26 cellular contexts compared by ENCODE assay signal in the genomic region with DNA sequence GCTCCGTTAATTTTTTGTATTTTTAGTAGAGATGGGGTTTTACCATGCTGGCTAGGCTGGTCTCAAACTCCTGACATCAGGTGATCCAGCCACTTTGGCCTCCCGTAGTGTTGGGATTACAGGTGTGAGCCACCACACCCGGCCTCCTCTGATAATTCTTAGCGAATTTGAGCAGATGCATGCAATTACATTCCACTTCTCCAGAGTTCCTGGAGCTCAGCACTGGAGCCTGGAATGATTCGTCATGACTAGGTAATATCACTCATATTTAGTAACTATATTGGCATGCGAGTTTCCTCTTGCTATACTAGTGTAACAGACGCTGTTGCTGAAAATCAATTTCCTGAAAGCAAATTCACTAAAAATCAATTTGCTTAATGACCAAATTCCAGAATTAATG.
DNase-seq lines count a peak whose midpoint lies in the region; ATAC-seq and TF ChIP-seq lines count a peak whose summit lies in the region.
"Had no signal": no experiment of that assay in that cellular context is flagged by ENCODE, and none has a peak within 500 bp of the region (broad histone marks: within the 10 kb centered on the region; RNA-seq: fewer than 3 reads in every experiment).

No MANE protein-coding gene starts in this region.

- no peaks in the 10 kb centered on the region for H3K27me3 ChIP-seq in Peyer's patch
- no peaks in the 10 kb centered on the region for H3K27me3 ChIP-seq in WERI-Rb-1 (ENCODE audit: insufficient read depth, low read depth, severe bottlenecking)
- H3K27me3 ChIP-seq: cardiac muscle cell, SJCRH30, vagina had no signal

- H3K4me3 Mint-ChIP-seq in HFFc6 = no peak overlapping the region
- H3K4me3 Mint-ChIP-seq in effector memory CD8-positive, alpha-beta T cell = no peak overlapping the region
- H3K4me3 Mint-ChIP-seq: activated naive CD8-positive, alpha-beta T cell treated with anti-CD3 and anti-CD28 coated beads, Interleukin-2, amount 50 U/mL, for 24 hours; IgD-negative memory B cell; mesothelial cell of epicardium; natural killer cell treated with Interleukin-12 subunit alpha and Interleukin-12 subunit beta and Interleukin-15 and Interleukin-18, amount 100 ng/mL, for 72 hours had no signal

- H3K27me3 Mint-ChIP-seq in HFFc6 (ENCODE audit: insufficient read depth) = no peaks in the 10 kb centered on the region; the same call in none of the 2 replicates
- H3K27me3 Mint-ChIP-seq in effector memory CD8-positive, alpha-beta T cell = peaks cover 45 to 53% of the 10 kb centered on the region in 2 donors

- H3K9me3 Mint-ChIP-seq in HFFc6 = peaks cover 7% of the 10 kb centered on the region; the same call in 1 of the 2 replicates
- no peaks in the 10 kb centered on the region for H3K9me3 Mint-ChIP-seq in effector memory CD8-positive, alpha-beta T cell
- H3K9me3 Mint-ChIP-seq: activated naive CD8-positive, alpha-beta T cell treated with anti-CD3 and anti-CD28 coated beads, Interleukin-2, amount 50 U/mL, for 24 hours; IgD-negative memory B cell; mesothelial cell of epicardium; natural killer cell treated with Interleukin-12 subunit alpha and Interleukin-12 subunit beta and Interleukin-15 and Interleukin-18, amount 100 ng/mL, for 72 hours had no signal

- peak; percentile 61 for DNase-seq in AG08395 (ENCODE audit: low spot score)
- DNase-seq in HFFc6 = peak; percentile 63
- DNase-seq in T1000 (lab: John Stamatoyannopoulos, UW) = peak; percentile 80
- DNase-seq in foreskin fibroblast = peak; percentile 65 to 84
- no peak for DNase-seq in Peyer's patch
- DNase-seq in WERI-Rb-1 = no peak
- no peak for DNase-seq in effector memory CD8-positive, alpha-beta T cell
- DNase-seq: activated CD8-positive, alpha-beta memory T cell treated with anti-CD3 and anti-CD28 coated beads, Interleukin-2, amount 50 U/mL, for 4 hours; activated naive CD8-positive, alpha-beta T cell treated with anti-CD3 and anti-CD28 coated beads, Interleukin-2, amount 50 U/mL, for 24 hours; CD4-positive, CD25-positive, alpha-beta regulatory T cell; dermis blood vessel endothelial cell; DMS 273 treated with DMSO at 0.1 percent for 48 hours; glutamatergic neuron; left lung; NCI-H1694; NCI-H2227 treated with DMSO at 0.1 percent for 48 hours; NCI-H82; OCI-M1; SJCRH30; T-helper 2 cell had no signal

- no peak for TF ChIP-seq POLR2A in Peyer's patch (IDR thresholded peaks at IDR 0.05)

- H3K27ac Mint-ChIP-seq in HFFc6 = peak overlapping the region; percentile 61
- no peak overlapping the region for H3K27ac Mint-ChIP-seq in effector memory CD8-positive, alpha-beta T cell
- H3K27ac Mint-ChIP-seq: activated naive CD8-positive, alpha-beta T cell treated with anti-CD3 and anti-CD28 coated beads, Interleukin-2, amount 50 U/mL, for 24 hours; mesothelial cell of epicardium; natural killer cell treated with Interleukin-12 subunit alpha and Interleukin-12 subunit beta and Interleukin-15 and Interleukin-18, amount 100 ng/mL, for 72 hours had no signal

- TF ChIP-seq CTCF in HFFc6 (IDR thresholded peaks at IDR 0.05) = no peak
- TF ChIP-seq CTCF in foreskin fibroblast (IDR thresholded peaks at IDR 0.05; ENCODE audit: low read depth, low read length) = no peak
- TF ChIP-seq CTCF in Peyer's patch (IDR thresholded peaks at IDR 0.05) = no peak
- TF ChIP-seq CTCF in WERI-Rb-1 (IDR thresholded peaks at IDR 0.05; ENCODE audit: low read depth, low read length) = no peak

- H3K27ac ChIP-seq in Peyer's patch = no peak overlapping the region
- H3K27ac ChIP-seq in WERI-Rb-1 = no peak overlapping the region
- H3K27ac ChIP-seq: cardiac muscle cell, left lung, SJCRH30, vagina had no signal

- H3K4me3 ChIP-seq in foreskin fibroblast (ENCODE audit: low read depth in 1 of 2, low read length in 2 of 2) = no peak overlapping the region
- no peak overlapping the region for H3K4me3 ChIP-seq in Peyer's patch
- H3K4me3 ChIP-seq in WERI-Rb-1 (ENCODE audit: low read depth, low read length) = no peak overlapping the region
- H3K4me3 ChIP-seq: cardiac muscle cell, left lung, SJCRH30, vagina had no signal

- H3K36me3 ChIP-seq in Peyer's patch (no peaks in the 10 kb centered on the region), WERI-Rb-1 (no peaks in the 10 kb centered on the region)
- H3K36me3 ChIP-seq: cardiac muscle cell, left lung, SJCRH30, vagina had no signal

- H3K4me1 ChIP-seq in Peyer's patch = no peaks in the 10 kb centered on the region
- H3K4me1 ChIP-seq: vagina had no signal

- H3K4me1 Mint-ChIP-seq in HFFc6 (ENCODE audit: low read depth) = peaks cover 85% of the 10 kb centered on the region
- H3K4me1 Mint-ChIP-seq in effector memory CD8-positive, alpha-beta T cell (ENCODE audit: low read depth in 2 of 2) = peaks cover 0 to 2% of the 10 kb centered on the region in 2 donors
- H3K4me1 Mint-ChIP-seq: activated naive CD8-positive, alpha-beta T cell treated with anti-CD3 and anti-CD28 coated beads, Interleukin-2, amount 50 U/mL, for 24 hours; IgD-negative memory B cell; mesothelial cell of epicardium had no signal

- peaks cover 23% of the 10 kb centered on the region for H3K36me3 Mint-ChIP-seq in HFFc6 (ENCODE audit: low read depth)
- H3K36me3 Mint-ChIP-seq in effector memory CD8-positive, alpha-beta T cell (ENCODE audit: insufficient read depth) = peaks cover 23% of the 10 kb centered on the region
- H3K36me3 Mint-ChIP-seq: CD4-positive, CD25-positive, alpha-beta regulatory T cell; IgD-negative memory B cell; mesothelial cell of epicardium; natural killer cell treated with Interleukin-12 subunit alpha and Interleukin-12 subunit beta and Interleukin-15 and Interleukin-18, amount 100 ng/mL, for 72 hours had no signal

- H3K9me3 ChIP-seq in Peyer's patch = no peaks in the 10 kb centered on the region
- no peaks in the 10 kb centered on the region for H3K9me3 ChIP-seq in WERI-Rb-1 (ENCODE audit: severe bottlenecking)
- H3K9me3 ChIP-seq: left lung, SJCRH30, vagina had no signal

- no peak for ATAC-seq in GM18517 (IDR thresholded peaks at IDR 0.05; ENCODE audit: unreplicated experiment)
- ATAC-seq in effector memory CD8-positive, alpha-beta T cell (replicated peaks) = no peak
- ATAC-seq: activated naive CD8-positive, alpha-beta T cell treated with anti-CD3 and anti-CD28 coated beads, Interleukin-2, amount 50 U/mL, for 24 hours; left lung; natural killer cell treated with Interleukin-12 subunit alpha and Interleukin-12 subunit beta and Interleukin-15 and Interleukin-18, amount 100 ng/mL, for 72 hours had no signal

Comparison
In these comparisons a context has a peak if more than half of its experiments do, and no peak if none do; other contexts are left out.
1. DNase-seq: peak in AG08395 (single experiment), HFFc6 (single experiment), T1000 (single experiment) and foreskin fibroblast (2 of 2); none in Peyer's patch (0 of 3), WERI-Rb-1 (single experiment) and effector memory CD8-positive, alpha-beta T cell (0 of 3).